Comparison of ENCODE assay signal across 8 cellular contexts in the genomic region with DNA sequence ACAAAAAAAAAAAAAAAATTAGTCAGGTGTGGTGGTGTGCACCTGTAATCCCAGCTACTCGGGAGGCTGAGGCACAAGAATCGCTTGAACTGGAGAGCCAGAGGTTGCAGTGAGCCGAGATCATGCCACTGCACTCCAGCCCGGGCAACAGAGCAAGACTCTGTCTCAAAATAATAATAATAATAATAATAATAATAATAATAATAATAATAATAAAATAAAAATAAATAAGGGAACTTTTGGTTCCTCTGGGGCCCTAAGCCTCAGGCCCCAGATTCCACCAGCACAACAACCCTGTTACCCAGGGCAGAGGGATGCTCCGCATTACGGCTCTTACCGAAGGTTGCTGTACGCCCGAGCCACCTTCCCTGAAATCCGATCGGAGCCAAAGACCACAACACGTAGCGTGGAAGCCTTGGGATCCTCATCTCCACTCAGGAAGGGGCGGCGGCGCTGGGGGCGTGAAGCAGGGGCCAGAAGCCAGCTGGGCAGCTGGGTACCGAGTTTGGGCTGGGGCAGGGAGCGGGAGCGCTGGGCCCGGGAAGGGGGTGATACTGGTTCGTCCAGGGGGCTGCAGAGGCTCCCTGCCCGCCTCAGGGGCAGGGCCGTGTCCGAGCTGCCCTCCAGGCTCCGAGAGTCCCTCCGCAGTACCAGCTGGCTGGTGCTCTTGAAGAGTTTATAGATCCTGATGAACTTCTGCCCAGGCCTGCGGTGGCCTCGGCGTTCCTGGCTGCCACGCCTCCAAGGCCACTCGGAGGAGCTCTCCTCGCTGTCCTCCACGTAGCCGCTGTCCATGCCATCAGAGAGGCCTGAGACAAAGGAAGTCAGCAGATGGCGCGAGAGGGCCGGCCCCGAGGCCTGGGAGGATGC. TPM values are rescaled to one million over a fixed set of nuclear protein-coding genes. Genes with fewer than 3 reads are reported as not detected.
DNase-seq lines count a peak whose midpoint lies in the region; ATAC-seq and TF ChIP-seq lines count a peak whose summit lies in the region.

No MANE protein-coding gene starts in this region.

- ATAC-seq in activated CD8-positive, alpha-beta T cell treated with anti-CD3 and anti-CD28 coated beads, Interleukin-2, amount 10 ng/mL, durations not matched to agents 7 days and 5 days, result no peak

- DNase-seq in GM23248, result peak; percentile 68
- peak; percentile 47 for DNase-seq in SK-N-DZ (ENCODE audit: low spot score)
- DNase-seq in glutamatergic neuron, result peak; percentile 51
- DNase-seq in stimulated activated CD4-positive, alpha-beta T cell treated with anti-CD3 and anti-CD28 coated beads, Interleukin-2, amount 100 ng/mL, for 48 hours, result no peak
- no peak for DNase-seq in OCI-M1 (lab: John Stamatoyannopoulos, UW)
- no peak for DNase-seq in HuH-7.5 (ENCODE audit: low spot score)
- no peak for DNase-seq in activated CD8-positive, alpha-beta T cell treated with anti-CD3 and anti-CD28 coated beads, Interleukin-2, amount 10 ng/mL, durations not matched to agents 7 days and 5 days

- TF ChIP-seq CTCF in glutamatergic neuron (IDR thresholded peaks at IDR 0.05; ENCODE audit: partially characterized antibody, unreplicated experiment), result no peak
- TF ChIP-seq CTCF in parathyroid adenoma (IDR thresholded peaks at IDR 0.05), result peak; percentile 31

- H3K36me3 ChIP-seq in GM23248 (ENCODE audit: low read depth) (no peaks in the 10 kb centered on the region), parathyroid adenoma (ENCODE audit: control insufficient read depth, insufficient read depth, low read length) (no peaks in the 10 kb centered on the region)

- no peak overlapping the region for H3K27ac Mint-ChIP-seq in glutamatergic neuron (ENCODE audit: unreplicated experiment)
- H3K27ac Mint-ChIP-seq in activated CD8-positive, alpha-beta T cell treated with anti-CD3 and anti-CD28 coated beads, Interleukin-2, amount 10 ng/mL, durations not matched to agents 7 days and 5 days, result no peak overlapping the region

- H3F3A ChIP-seq in GM23248 (ENCODE audit: insufficient read depth), result no peaks in the 10 kb centered on the region

- H3K4me3 ChIP-seq in GM23248 (no peak overlapping the region), parathyroid adenoma (ENCODE audit: low read depth, low read length) (no peak overlapping the region)

- no peak overlapping the region for H3K4me3 Mint-ChIP-seq in glutamatergic neuron (ENCODE audit: unreplicated experiment)
- H3K4me3 Mint-ChIP-seq in activated CD8-positive, alpha-beta T cell treated with anti-CD3 and anti-CD28 coated beads, Interleukin-2, amount 10 ng/mL, durations not matched to agents 7 days and 5 days, result no peak overlapping the region

- no peaks in the 10 kb centered on the region for H3K36me3 Mint-ChIP-seq in glutamatergic neuron (ENCODE audit: unreplicated experiment)
- peaks cover 65% of the 10 kb centered on the region for H3K36me3 Mint-ChIP-seq in activated CD8-positive, alpha-beta T cell treated with anti-CD3 and anti-CD28 coated beads, Interleukin-2, amount 10 ng/mL, durations not matched to agents 7 days and 5 days (ENCODE audit: low read depth)

- H3K4me1 ChIP-seq in GM23248 (ENCODE audit: insufficient read depth), result no peaks in the 10 kb centered on the region
- H3K4me1 ChIP-seq in parathyroid adenoma, result no peaks in the 10 kb centered on the region

- H3K27me3 Mint-ChIP-seq in glutamatergic neuron (ENCODE audit: unreplicated experiment), result peaks cover 6% of the 10 kb centered on the region
- H3K27me3 Mint-ChIP-seq in activated CD8-positive, alpha-beta T cell treated with anti-CD3 and anti-CD28 coated beads, Interleukin-2, amount 10 ng/mL, durations not matched to agents 7 days and 5 days (ENCODE audit: low read depth), result no peaks in the 10 kb centered on the region

- H3K27me3 ChIP-seq in GM23248 (replicated peaks; ENCODE audit: insufficient read depth) (no peaks in the 10 kb centered on the region), parathyroid adenoma (ENCODE audit: control insufficient read depth, insufficient read depth, low read length) (no peaks in the 10 kb centered on the region)

- no peak overlapping the region for H3K9ac ChIP-seq in GM23248
- no peak overlapping the region for H3K9ac ChIP-seq in parathyroid adenoma

- H2AFZ ChIP-seq in GM23248 (0 out of 2 replicates have a peak overlapping the region, but pooled peaks have one; percentile 25), parathyroid adenoma (no peak overlapping the region)

- WGBS in GM23248 (ENCODE audit: low coverage in 1 of 2, low lambda C conversion rate in 2 of 2, missing lambda C conversion rate in 2 of 2), 2 experiments, result 63 to 68% methylated on average over 29 to 36 of the region's 39 CpGs

- H3K27ac ChIP-seq in GM23248 (no peak overlapping the region), parathyroid adenoma (no peak overlapping the region)

- CTCF ChIA-PET in activated CD8-positive, alpha-beta T cell treated with anti-CD3 and anti-CD28 coated beads, Interleukin-2, amount 10 ng/mL, durations not matched to agents 7 days and 5 days (lab: Charles Lee), result interaction anchor here (0.7 to 3.2 kb wide), 2 partner anchors 12 to 110 kb away, joined by 3 to 12 read pairs; no protein-coding TSS in a partner anchor

- POLR2A ChIA-PET in activated CD8-positive, alpha-beta T cell treated with anti-CD3 and anti-CD28 coated beads, Interleukin-2, amount 10 ng/mL, durations not matched to agents 7 days and 5 days (lab: Charles Lee), result interaction anchor here (1.3 kb wide), 1 partner anchor 21 kb away, joined by 4 read pairs; a partner anchor contains a TSS

- H3K79me2 ChIP-seq in GM23248 (ENCODE audit: insufficient read depth), result no peaks in the 10 kb centered on the region
- no peaks in the 10 kb centered on the region for H3K79me2 ChIP-seq in parathyroid adenoma

- H4K20me1 ChIP-seq in GM23248 (ENCODE audit: insufficient read depth), result no peaks in the 10 kb centered on the region

- H3K9me3 Mint-ChIP-seq in glutamatergic neuron (ENCODE audit: unreplicated experiment), result no peaks in the 10 kb centered on the region
- no peaks in the 10 kb centered on the region for H3K9me3 Mint-ChIP-seq in activated CD8-positive, alpha-beta T cell treated with anti-CD3 and anti-CD28 coated beads, Interleukin-2, amount 10 ng/mL, durations not matched to agents 7 days and 5 days (ENCODE audit: insufficient read depth)

- H3K9me2 ChIP-seq in GM23248 (ENCODE audit: insufficient read depth), result no peaks in the 10 kb centered on the region

- no peaks in the 10 kb centered on the region for H3K4me1 Mint-ChIP-seq in glutamatergic neuron (ENCODE audit: low read depth, unreplicated experiment)
- peaks cover 10% of the 10 kb centered on the region for H3K4me1 Mint-ChIP-seq in activated CD8-positive, alpha-beta T cell treated with anti-CD3 and anti-CD28 coated beads, Interleukin-2, amount 10 ng/mL, durations not matched to agents 7 days and 5 days (ENCODE audit: low read depth)

- in situ Hi-C loops in GM23248 (cut with MboI), result no loop called here

- no peak overlapping the region for H3K4me2 ChIP-seq in GM23248 (ENCODE audit: unreplicated experiment)
- no peak overlapping the region for H3K4me2 ChIP-seq in parathyroid adenoma (ENCODE audit: low read length)

- H3K9me3 ChIP-seq in GM23248 (ENCODE audit: low read depth) (no peaks in the 10 kb centered on the region), parathyroid adenoma (ENCODE audit: control insufficient read depth, low read length) (no peaks in the 10 kb centered on the region)

RNA-seq across cellular contexts. Expression of a gene that starts 20.6 kb away (rescaled TPM):
- total RNA-seq in GM23248 (2014; rRNA removed; shearing (Covaris generic)), result under 0.01 and 0.43 TPM in 2 replicates
- polyA plus RNA-seq in GM23248 (2016; fragmentation: Nextera tagmentation; extraction: Ambion mirVana), result 0.46 and 0.63 TPM in 2 replicates
- not detected in 2 replicates for polyA plus RNA-seq in SK-N-DZ (2014; cell fraction: cytosol; rRNA removed)
- not detected in 2 replicates for polyA plus RNA-seq in SK-N-DZ (2014; cell fraction: nucleus; rRNA removed)
- not detected for total RNA-seq in glutamatergic neuron (ENCODE audit: unreplicated experiment)
- 10 to 100 TPM; 18.3 to 20.7 TPM for total RNA-seq in activated CD8-positive, alpha-beta T cell treated with anti-CD3 and anti-CD28 coated beads, Interleukin-2, amount 10 ng/mL, durations not matched to agents 7 days and 5 days

Comparison
In these comparisons a context has a peak if more than half of its experiments do, and no peak if none do; other contexts are left out.
1. DNase-seq: peak in GM23248 (single experiment), SK-N-DZ (single experiment) and glutamatergic neuron (single experiment); none in stimulated activated CD4-positive, alpha-beta T cell treated with anti-CD3 and anti-CD28 coated beads, Interleukin-2, amount 100 ng/mL, for 48 hours (0 of 2), OCI-M1 (single experiment), HuH-7.5 (single experiment) and activated CD8-positive, alpha-beta T cell treated with anti-CD3 and anti-CD28 coated beads, Interleukin-2, amount 10 ng/mL, durations not matched to agents 7 days and 5 days (single experiment).
2. RNA of a gene that starts 20.6 kb away (total RNA-seq): 18.3 to 20.7 TPM in activated CD8-positive, alpha-beta T cell treated with anti-CD3 and anti-CD28 coated beads, Interleukin-2, amount 10 ng/mL, durations not matched to agents 7 days and 5 days; under 0.01 to 0.43 TPM in GM23248 and not detected in glutamatergic neuron (single experiment); every median in the first group is over 10 times any median in the second.